23 cellular contexts compared by ENCODE assay signal in the genomic region with DNA sequence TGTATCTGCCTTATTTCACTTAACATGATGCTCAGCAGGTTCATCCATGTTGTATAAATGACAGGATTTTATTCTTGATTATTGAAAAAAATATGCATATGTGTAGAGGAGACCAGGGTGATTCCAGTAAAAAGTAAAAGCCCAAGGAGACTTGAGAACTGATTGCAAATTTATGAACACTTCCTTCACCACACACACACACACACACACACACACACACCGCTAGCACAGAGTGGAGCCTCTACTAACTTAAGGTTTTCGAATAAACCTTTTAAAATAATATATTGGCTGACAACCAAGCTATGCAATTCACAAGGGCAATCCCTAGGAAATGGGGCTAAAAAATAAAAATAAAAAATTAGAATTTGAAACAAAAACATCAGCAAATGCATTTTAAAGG. TPM values are rescaled to one million over a fixed set of nuclear protein-coding genes. Genes with fewer than 3 reads are reported as not detected.
DNase-seq lines count a peak whose midpoint lies in the region; ATAC-seq and TF ChIP-seq lines count a peak whose summit lies in the region.
"Had no signal": no experiment of that assay in that cellular context is flagged by ENCODE, and none has a peak within 500 bp of the region (broad histone marks: within the 10 kb centered on the region; RNA-seq: fewer than 3 reads in every experiment).

No MANE protein-coding gene starts in this region.

- peaks cover 44% of the 10 kb centered on the region for H3K36me3 ChIP-seq in OCI-LY7 (ENCODE audit: insufficient read depth, low read length)
- H3K36me3 ChIP-seq: HAP-1 had no signal

- peak overlapping the region; percentile 97 for H3K27ac ChIP-seq in OCI-LY7 (ENCODE audit: low read depth, low read length, poor library complexity, severe bottlenecking)
- H3K27ac ChIP-seq: 22Rv1 had no signal

- TF ChIP-seq CTCF in OCI-LY7 (conservative IDR thresholded peaks at IDR 0.05; ENCODE audit: low read length): no peak
- TF ChIP-seq CTCF in osteocyte (IDR thresholded peaks at IDR 0.05): no peak

- peak; percentile 48 for DNase-seq in activated CD8-positive, alpha-beta memory T cell treated with anti-CD3 and anti-CD28 coated beads, Interleukin-2, amount 10 ng/mL, durations not matched to agents 7 days and 5 days
- DNase-seq in activated CD8-positive, alpha-beta memory T cell treated with anti-CD3 and anti-CD28 coated beads, Interleukin-2, amount 50 U/mL, for 48 hours: no peak
- DNase-seq in OCI-LY7 (ENCODE audit: low spot score) (no peak), osteocyte (ENCODE audit: extremely low spot score, unreplicated experiment) (no peak), NCI-H1930 (lab: John Stamatoyannopoulos, UW) (no peak), kidney tubule cell (ENCODE audit: low spot score) (no peak), NCI-H526 treated with DMSO at 0.1 percent for 48 hours (lab: John Stamatoyannopoulos, UW) (no peak)
- DNase-seq in activated naive CD8-positive, alpha-beta T cell treated with anti-CD3 and anti-CD28 coated beads, Interleukin-2, amount 10 ng/mL, durations not matched to agents 7 days and 5 days: no peak
- DNase-seq: CD4-positive, alpha-beta memory T cell; DND-41; IMR-90; Kasumi-1; NCI-H1417; NCI-H2029 treated with DMSO at 0.1 percent for 48 hours; NCI-H2171 treated with DMSO at 0.1 percent for 48 hours; NCI-H446 treated with DMSO at 0.1 percent for 48 hours; NCI-H82; SHP77 treated with DMSO at 0.1 percent for 48 hours had no signal

- intact Hi-C loops in OCI-LY7 (cut with micrococcal nuclease; ENCODE audit: unreplicated experiment): loop anchor here (10.0 kb wide), 2 partner anchors 1703 to 1957 kb away; partner anchors contain the start of genes BORCS5, MANSC1 and RIMKLB

- H3K4me1 Mint-ChIP-seq in activated CD8-positive, alpha-beta memory T cell treated with anti-CD3 and anti-CD28 coated beads, Interleukin-2, amount 10 ng/mL, durations not matched to agents 7 days and 5 days: peaks cover 71% of the 10 kb centered on the region
- H3K4me1 Mint-ChIP-seq in activated naive CD8-positive, alpha-beta T cell treated with anti-CD3 and anti-CD28 coated beads, Interleukin-2, amount 10 ng/mL, durations not matched to agents 7 days and 5 days: peaks cover 58% of the 10 kb centered on the region
- H3K4me1 Mint-ChIP-seq in osteocyte (ENCODE audit: unreplicated experiment): peaks cover 73% of the 10 kb centered on the region
- H3K4me1 Mint-ChIP-seq: CD4-positive, alpha-beta memory T cell had no signal

- H3K79me2 ChIP-seq in OCI-LY7 (ENCODE audit: insufficient read depth, low read depth, low read length): peaks cover 62% of the 10 kb centered on the region

- peaks cover 11% of the 10 kb centered on the region; the same call in 1 of the 2 replicates for H3K9me3 ChIP-seq in OCI-LY7 (ENCODE audit: low read length)
- H3K9me3 ChIP-seq: HAP-1 had no signal

- H4K20me1 ChIP-seq in OCI-LY7 (ENCODE audit: insufficient read depth, low read length): no peaks in the 10 kb centered on the region

- H3K4me3 Mint-ChIP-seq in activated CD8-positive, alpha-beta memory T cell treated with anti-CD3 and anti-CD28 coated beads, Interleukin-2, amount 10 ng/mL, durations not matched to agents 7 days and 5 days: peak overlapping the region; percentile 76
- H3K4me3 Mint-ChIP-seq in activated naive CD8-positive, alpha-beta T cell treated with anti-CD3 and anti-CD28 coated beads, Interleukin-2, amount 10 ng/mL, durations not matched to agents 7 days and 5 days: peak overlapping the region; percentile 70
- peak overlapping the region; percentile 65 for H3K4me3 Mint-ChIP-seq in osteocyte (ENCODE audit: unreplicated experiment)
- H3K4me3 Mint-ChIP-seq: B cell; CD4-positive, alpha-beta memory T cell had no signal

- POLR2A ChIA-PET in OCI-LY7 (lab: Charles Lee): interaction anchor here (0.7 to 4.3 kb wide), 8 partner anchors 9 to 655 kb away, joined by 4 to 32 read pairs (median 10); no protein-coding TSS in a partner anchor
- POLR2A ChIA-PET in activated naive CD8-positive, alpha-beta T cell treated with anti-CD3 and anti-CD28 coated beads, Interleukin-2, amount 10 ng/mL, durations not matched to agents 7 days and 5 days (lab: Charles Lee): interaction anchor here (1.9 to 8.4 kb wide), 5 partner anchors 9 to 163 kb away, joined by 4 to 117 read pairs (median 10); no protein-coding TSS in a partner anchor

- BruUV-seq in OCI-LY7 (replicated peaks; lab: Mats Ljungman, UMichigan): no TSS peak

- H3K9me3 Mint-ChIP-seq in activated CD8-positive, alpha-beta memory T cell treated with anti-CD3 and anti-CD28 coated beads, Interleukin-2, amount 10 ng/mL, durations not matched to agents 7 days and 5 days (ENCODE audit: low read depth): no peaks in the 10 kb centered on the region
- no peaks in the 10 kb centered on the region for H3K9me3 Mint-ChIP-seq in activated naive CD8-positive, alpha-beta T cell treated with anti-CD3 and anti-CD28 coated beads, Interleukin-2, amount 10 ng/mL, durations not matched to agents 7 days and 5 days
- H3K9me3 Mint-ChIP-seq in osteocyte (ENCODE audit: unreplicated experiment): no peaks in the 10 kb centered on the region
- H3K9me3 Mint-ChIP-seq: CD4-positive, alpha-beta memory T cell had no signal

- H3K4me3 ChIP-seq in OCI-LY7 (ENCODE audit: low read depth, low read length, poor library complexity, severe bottlenecking): peak overlapping the region; percentile 79
- H3K4me3 ChIP-seq: HAP-1 had no signal

- no peak for ATAC-seq in activated CD8-positive, alpha-beta memory T cell treated with anti-CD3 and anti-CD28 coated beads, Interleukin-2, amount 10 ng/mL, durations not matched to agents 7 days and 5 days
- no peak for ATAC-seq in activated naive CD8-positive, alpha-beta T cell treated with anti-CD3 and anti-CD28 coated beads, Interleukin-2, amount 10 ng/mL, durations not matched to agents 7 days and 5 days (ENCODE audit: low read depth)

- H3K36me3 Mint-ChIP-seq in activated CD8-positive, alpha-beta memory T cell treated with anti-CD3 and anti-CD28 coated beads, Interleukin-2, amount 10 ng/mL, durations not matched to agents 7 days and 5 days: peaks cover 44% of the 10 kb centered on the region
- peaks cover 14% of the 10 kb centered on the region for H3K36me3 Mint-ChIP-seq in activated naive CD8-positive, alpha-beta T cell treated with anti-CD3 and anti-CD28 coated beads, Interleukin-2, amount 10 ng/mL, durations not matched to agents 7 days and 5 days
- H3K36me3 Mint-ChIP-seq in osteocyte (ENCODE audit: unreplicated experiment): peaks cover 14% of the 10 kb centered on the region
- H3K36me3 Mint-ChIP-seq: CD4-positive, alpha-beta memory T cell had no signal

- no peaks in the 10 kb centered on the region for H3K27me3 Mint-ChIP-seq in activated CD8-positive, alpha-beta memory T cell treated with anti-CD3 and anti-CD28 coated beads, Interleukin-2, amount 10 ng/mL, durations not matched to agents 7 days and 5 days
- H3K27me3 Mint-ChIP-seq in activated naive CD8-positive, alpha-beta T cell treated with anti-CD3 and anti-CD28 coated beads, Interleukin-2, amount 10 ng/mL, durations not matched to agents 7 days and 5 days: no peaks in the 10 kb centered on the region
- no peaks in the 10 kb centered on the region for H3K27me3 Mint-ChIP-seq in osteocyte (ENCODE audit: unreplicated experiment)

- peak overlapping the region; percentile 46; the same call in 1 of the 2 replicates for H2AFZ ChIP-seq in OCI-LY7 (ENCODE audit: low read length)

- peak overlapping the region; percentile 94 for H3K27ac Mint-ChIP-seq in activated CD8-positive, alpha-beta memory T cell treated with anti-CD3 and anti-CD28 coated beads, Interleukin-2, amount 10 ng/mL, durations not matched to agents 7 days and 5 days
- peak overlapping the region; percentile 79 for H3K27ac Mint-ChIP-seq in activated naive CD8-positive, alpha-beta T cell treated with anti-CD3 and anti-CD28 coated beads, Interleukin-2, amount 10 ng/mL, durations not matched to agents 7 days and 5 days
- H3K27ac Mint-ChIP-seq in osteocyte (ENCODE audit: unreplicated experiment): peak overlapping the region; percentile 93
- H3K27ac Mint-ChIP-seq: B cell; CD4-positive, alpha-beta memory T cell had no signal

- H3K9me2 ChIP-seq in OCI-LY7 (ENCODE audit: insufficient read depth, low read length): no peaks in the 10 kb centered on the region

- H3K4me1 ChIP-seq in OCI-LY7 (ENCODE audit: insufficient read depth, low read length, poor library complexity, severe bottlenecking): peaks cover 52% of the 10 kb centered on the region
- H3K4me1 ChIP-seq: HAP-1 had no signal

- peak overlapping the region; percentile 100 for H3K4me2 ChIP-seq in OCI-LY7 (ENCODE audit: low read length)

- CTCF ChIA-PET in activated CD8-positive, alpha-beta memory T cell treated with anti-CD3 and anti-CD28 coated beads, Interleukin-2, amount 10 ng/mL, durations not matched to agents 7 days and 5 days (lab: Charles Lee): interaction anchor here (1.0 to 2.6 kb wide), 3 partner anchors 13 to 163 kb away, joined by 3 to 8 read pairs (median 6); no protein-coding TSS in a partner anchor
- CTCF ChIA-PET in OCI-LY7 (lab: Charles Lee; ENCODE audit: unreplicated experiment): interaction anchor here (0.6 to 1.4 kb wide), 2 partner anchors 9 to 237 kb away, joined by 3 read pairs; no protein-coding TSS in a partner anchor

RNA-seq across cellular contexts. Expression of gene KLRK1, which starts 8.3 kb away (rescaled TPM):
- 100 to 1,000 TPM; 135 to 195 TPM for total RNA-seq in activated CD8-positive, alpha-beta memory T cell treated with anti-CD3 and anti-CD28 coated beads, Interleukin-2, amount 10 ng/mL, durations not matched to agents 7 days and 5 days
- total RNA-seq in OCI-LY7 (2014; rRNA removed; shearing (Covaris generic)): 35.7 and 35.9 TPM in 2 replicates
- 26.6 and 35.4 TPM in 2 replicates for total RNA-seq in OCI-LY7 (2022)
- 100 to 1,000 TPM; 319 to 355 TPM for total RNA-seq in activated naive CD8-positive, alpha-beta T cell treated with anti-CD3 and anti-CD28 coated beads, Interleukin-2, amount 10 ng/mL, durations not matched to agents 7 days and 5 days
- total RNA-seq in osteocyte: 3.2 and 4.9 TPM in 2 replicates
- total RNA-seq: HT1080, IMR-90, RPMI7951 had no signal

RNA-seq across cellular contexts. Expression of gene KLRC4, which starts 11.4 kb away (rescaled TPM):
- 10 to 100 TPM; 29.2 to 33.7 TPM for total RNA-seq in activated CD8-positive, alpha-beta memory T cell treated with anti-CD3 and anti-CD28 coated beads, Interleukin-2, amount 10 ng/mL, durations not matched to agents 7 days and 5 days
- total RNA-seq in OCI-LY7 (2014; rRNA removed; shearing (Covaris generic)): 8.6 and 9.3 TPM in 2 replicates
- total RNA-seq in OCI-LY7 (2022) (9.9 and 10.9 TPM in 2 replicates), osteocyte (3.1 and 3.3 TPM in 2 replicates)
- total RNA-seq in activated naive CD8-positive, alpha-beta T cell treated with anti-CD3 and anti-CD28 coated beads, Interleukin-2, amount 10 ng/mL, durations not matched to agents 7 days and 5 days: 10 to 100 TPM; 37.8 to 38.4 TPM
- total RNA-seq: B cell; CD4-positive, alpha-beta memory T cell; HT1080; IMR-90; RPMI7951 had no signal

RNA-seq across cellular contexts. Expression of gene KLRC3, which starts 22.2 kb away (rescaled TPM):
- total RNA-seq in activated CD8-positive, alpha-beta memory T cell treated with anti-CD3 and anti-CD28 coated beads, Interleukin-2, amount 10 ng/mL, durations not matched to agents 7 days and 5 days: 1 to 10 TPM; 6.2 to 9.9 TPM
- total RNA-seq in OCI-LY7 (2014; rRNA removed; shearing (Covaris generic)): 4.7 and 6.8 TPM in 2 replicates
- total RNA-seq in OCI-LY7 (2022) (1.5 and 3.0 TPM in 2 replicates), osteocyte (4.9 and 6.7 TPM in 2 replicates)
- total RNA-seq in activated naive CD8-positive, alpha-beta T cell treated with anti-CD3 and anti-CD28 coated beads, Interleukin-2, amount 10 ng/mL, durations not matched to agents 7 days and 5 days: 1 to 10 TPM; 3.0 to 5.6 TPM
- total RNA-seq: B cell; CD4-positive, alpha-beta memory T cell; HT1080; IMR-90 had no signal

RNA-seq across cellular contexts. Expression of gene KLRC2, which starts 37.6 kb away (rescaled TPM):
- total RNA-seq in activated CD8-positive, alpha-beta memory T cell treated with anti-CD3 and anti-CD28 coated beads, Interleukin-2, amount 10 ng/mL, durations not matched to agents 7 days and 5 days: 10 to 100 TPM in 1 of 2 experiments, 1 to 10 TPM in 1; 6.8 to 23.4 TPM
- 1.2 TPM in 1 of 2 replicates, not detected in the other for total RNA-seq in OCI-LY7 (2014; rRNA removed; shearing (Covaris generic))
- total RNA-seq in OCI-LY7 (2022) (not detected in 2 replicates), osteocyte (3.0 and 3.6 TPM in 2 replicates)
- total RNA-seq in activated naive CD8-positive, alpha-beta T cell treated with anti-CD3 and anti-CD28 coated beads, Interleukin-2, amount 10 ng/mL, durations not matched to agents 7 days and 5 days: 1 to 10 TPM; 4.4 to 7.9 TPM
- total RNA-seq: CD4-positive, alpha-beta memory T cell; HT1080; IMR-90 had no signal

RNA-seq across cellular contexts. Expression of gene KLRC1, which starts 55.0 kb away (rescaled TPM):
- total RNA-seq in activated CD8-positive, alpha-beta memory T cell treated with anti-CD3 and anti-CD28 coated beads, Interleukin-2, amount 10 ng/mL, durations not matched to agents 7 days and 5 days: 10 to 100 TPM; 15.9 to 17.8 TPM
- 1.2 TPM in 1 of 2 replicates, not detected in the other for total RNA-seq in OCI-LY7 (2014; rRNA removed; shearing (Covaris generic))
- total RNA-seq in OCI-LY7 (2022): 0.36 TPM in 1 of 2 replicates, not detected in the other
- 10 to 100 TPM in 1 of 2 experiments, 1 to 10 TPM in 1; 7.8 to 12.1 TPM for total RNA-seq in activated naive CD8-positive, alpha-beta T cell treated with anti-CD3 and anti-CD28 coated beads, Interleukin-2, amount 10 ng/mL, durations not matched to agents 7 days and 5 days
- total RNA-seq in osteocyte: not detected in 2 replicates
- total RNA-seq: B cell; CD4-positive, alpha-beta memory T cell; IMR-90; RPMI7951 had no signal
